Comparison of ENCODE assay signal across 22 cellular contexts in genomic region chr5:23461576-23461975, GRCh38. TPM values are rescaled to one million over a fixed set of nuclear protein-coding genes. Genes with fewer than 3 reads are reported as not detected.
A peak's percentile ranks its signal among the peaks of the same experiment; 100 is the strongest.
DNase-seq lines count a peak whose midpoint lies in the region; ATAC-seq and TF ChIP-seq lines count a peak whose summit lies in the region.
"Had no signal": no experiment of that assay in that cellular context is flagged by ENCODE, and none has a peak within 500 bp of the region (broad histone marks: within the 10 kb centered on the region; RNA-seq: fewer than 3 reads in every experiment).

No MANE protein-coding gene starts in this region.

- no peak for TF ChIP-seq CTCF in right lobe of liver (IDR thresholded peaks at IDR 0.05)

- peak overlapping the region in 1 of 3 donors; percentile 58 for H3K27ac ChIP-seq in right lobe of liver
- H3K27ac ChIP-seq: 22Rv1, A549, C4-2B had no signal

- H3K27me3 Mint-ChIP-seq in activated CD8-positive, alpha-beta T cell treated with anti-CD3 and anti-CD28 coated beads, Interleukin-2, amount 10 ng/mL, durations not matched to agents 7 days and 5 days (ENCODE audit: low read depth): no peaks in the 10 kb centered on the region
- H3K27me3 Mint-ChIP-seq: CD4-positive, alpha-beta T cell had no signal

- DNase-seq in NCI-H82 (lab: John Stamatoyannopoulos, UW) (peak; percentile 20), NCI-H82 treated with DMSO at 0.1 percent for 48 hours (lab: John Stamatoyannopoulos, UW; ENCODE audit: unreplicated experiment) (no peak), kidney tubule cell (ENCODE audit: low spot score) (peak; percentile 19), right lobe of liver (no peak)
- DNase-seq in activated CD8-positive, alpha-beta T cell treated with anti-CD3 and anti-CD28 coated beads, Interleukin-2, amount 10 ng/mL, durations not matched to agents 7 days and 5 days: no peak
- DNase-seq: AML-193; Caco-2; CD4-positive, alpha-beta T cell; DMS153; DMS79; GF-D8; GOT3; H7; HFFc6; KG1 had no signal

- intact Hi-C loops in right lobe of liver (cut with DNase I): no loop called here

- CTCF ChIA-PET in activated CD8-positive, alpha-beta T cell treated with anti-CD3 and anti-CD28 coated beads, Interleukin-2, amount 10 ng/mL, durations not matched to agents 7 days and 5 days (lab: Charles Lee): no interaction called here

- TF ChIP-seq POLR2A in right lobe of liver (IDR thresholded peaks at IDR 0.05): no peak

- no peaks in the 10 kb centered on the region for H3K36me3 Mint-ChIP-seq in activated CD8-positive, alpha-beta T cell treated with anti-CD3 and anti-CD28 coated beads, Interleukin-2, amount 10 ng/mL, durations not matched to agents 7 days and 5 days (ENCODE audit: low read depth)

- POLR2A ChIA-PET in activated CD8-positive, alpha-beta T cell treated with anti-CD3 and anti-CD28 coated beads, Interleukin-2, amount 10 ng/mL, durations not matched to agents 7 days and 5 days (lab: Charles Lee): no interaction called here

- H3K9me3 ChIP-seq in right lobe of liver: no peaks in the 10 kb centered on the region
- H3K9me3 ChIP-seq: Caco-2 had no signal

- H3K4me1 ChIP-seq in right lobe of liver: peaks cover 0 to 28% (median 8%) of the 10 kb centered on the region in 4 donors

- no peaks in the 10 kb centered on the region for H3K4me1 Mint-ChIP-seq in activated CD8-positive, alpha-beta T cell treated with anti-CD3 and anti-CD28 coated beads, Interleukin-2, amount 10 ng/mL, durations not matched to agents 7 days and 5 days (ENCODE audit: low read depth)

- peaks cover 21% of the 10 kb centered on the region for H3K9me3 Mint-ChIP-seq in activated CD8-positive, alpha-beta T cell treated with anti-CD3 and anti-CD28 coated beads, Interleukin-2, amount 10 ng/mL, durations not matched to agents 7 days and 5 days (ENCODE audit: insufficient read depth)

- no peaks in the 10 kb centered on the region for H3K36me3 ChIP-seq in right lobe of liver

- no peak overlapping the region for H3K27ac Mint-ChIP-seq in activated CD8-positive, alpha-beta T cell treated with anti-CD3 and anti-CD28 coated beads, Interleukin-2, amount 10 ng/mL, durations not matched to agents 7 days and 5 days
- H3K27ac Mint-ChIP-seq: CD4-positive, alpha-beta T cell; HFFc6 had no signal

- ATAC-seq in right lobe of liver (peak; percentile 93 to 98 (median 96)), GM18868 (IDR thresholded peaks at IDR 0.05; ENCODE audit: unreplicated experiment) (no peak), HG03095 (IDR thresholded peaks at IDR 0.05; ENCODE audit: unreplicated experiment) (no peak)
- ATAC-seq in activated CD8-positive, alpha-beta T cell treated with anti-CD3 and anti-CD28 coated beads, Interleukin-2, amount 10 ng/mL, durations not matched to agents 7 days and 5 days: no peak
- ATAC-seq: A549, HCT116 had no signal

- WGBS in right lobe of liver (ENCODE audit: insufficient coverage, low coverage, low lambda C conversion rate, missing lambda C conversion rate): 26% methylated on average over 1 of the region's 1 CpG

- H3K27me3 ChIP-seq in right lobe of liver: no peaks in the 10 kb centered on the region

- no peak overlapping the region for H3K4me3 ChIP-seq in right lobe of liver
- H3K4me3 ChIP-seq: A549 had no signal

- no peak overlapping the region for H3K4me3 Mint-ChIP-seq in activated CD8-positive, alpha-beta T cell treated with anti-CD3 and anti-CD28 coated beads, Interleukin-2, amount 10 ng/mL, durations not matched to agents 7 days and 5 days
- H3K4me3 Mint-ChIP-seq: CD4-positive, alpha-beta T cell; HFFc6 had no signal

RNA-seq across cellular contexts. Expression of gene PRDM9, which starts 45.8 kb away (rescaled TPM):
- total RNA-seq in right lobe of liver: not detected
- total RNA-seq in activated CD8-positive, alpha-beta T cell treated with anti-CD3 and anti-CD28 coated beads, Interleukin-2, amount 10 ng/mL, durations not matched to agents 7 days and 5 days: not detected
- total RNA-seq: Caco-2; CD4-positive, alpha-beta T cell; H7; HFFc6; HT1080 had no signal

Comparison
In these comparisons a context has a peak if more than half of its experiments do, and no peak if none do; other contexts are left out.
1. DNase-seq: peak in NCI-H82 (single experiment) and kidney tubule cell (single experiment); none in NCI-H82 treated with DMSO at 0.1 percent for 48 hours (single experiment), right lobe of liver (0 of 3) and activated CD8-positive, alpha-beta T cell treated with anti-CD3 and anti-CD28 coated beads, Interleukin-2, amount 10 ng/mL, durations not matched to agents 7 days and 5 days (single experiment).
2. ATAC-seq: peak in right lobe of liver (4 of 4); none in GM18868 (single experiment), HG03095 (single experiment) and activated CD8-positive, alpha-beta T cell treated with anti-CD3 and anti-CD28 coated beads, Interleukin-2, amount 10 ng/mL, durations not matched to agents 7 days and 5 days (single experiment).